ENCODE assay signal across 9 cellular contexts in the genomic region with DNA sequence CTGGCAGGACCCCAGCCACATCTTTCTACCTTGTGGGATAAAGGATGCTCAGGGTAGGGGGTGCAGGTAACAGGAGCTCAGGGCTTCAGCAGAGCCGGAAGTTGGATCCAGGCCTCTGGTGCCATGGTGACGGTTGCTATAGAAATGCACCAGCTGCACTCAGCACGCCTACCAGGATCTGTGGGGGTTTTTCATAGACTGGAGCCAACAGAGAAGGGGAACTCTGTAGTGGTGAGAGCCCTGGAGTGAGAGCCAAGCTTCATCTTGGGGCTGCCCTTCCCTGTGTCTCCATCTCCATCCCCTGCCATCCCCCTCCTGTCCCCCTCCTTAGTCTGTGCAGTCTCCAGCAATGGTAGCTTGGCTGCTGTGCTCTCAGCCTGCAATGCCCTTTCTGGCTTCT. TPM values are rescaled to one million over a fixed set of nuclear protein-coding genes. Genes with fewer than 3 reads are reported as not detected.
DNase-seq lines count a peak whose midpoint lies in the region; ATAC-seq, FAIRE-seq and TF ChIP-seq lines count a peak whose summit lies in the region.
"Had no signal": no experiment of that assay in that cellular context is flagged by ENCODE, and none has a peak within 500 bp of the region (broad histone marks: within the 10 kb centered on the region; RNA-seq: fewer than 3 reads in every experiment).

No MANE protein-coding gene starts in this region.

- no peak overlapping the region for H3K9ac ChIP-seq in astrocyte (ENCODE audit: low read length)

- FAIRE-seq in astrocyte (lab: Jason Lieb, UNC): no peak

- H3K36me3 ChIP-seq in astrocyte (ENCODE audit: insufficient read depth, low read length) (no peaks in the 10 kb centered on the region), lower lobe of right lung (no peaks in the 10 kb centered on the region)
- H3K36me3 ChIP-seq: suprapubic skin had no signal

- DNase-seq in COLO668 (lab: John Stamatoyannopoulos, UW; ENCODE audit: unreplicated experiment) (peak; percentile 79), MV-4-11 (lab: John Stamatoyannopoulos, UW) (peak; percentile 14), astrocyte (ENCODE audit: low read depth) (peak; percentile 16), progenitor cell of endocrine pancreas (ENCODE audit: low spot score, unreplicated experiment) (no peak), OCI-M2 (lab: John Stamatoyannopoulos, UW; ENCODE audit: unreplicated experiment) (no peak), lower lobe of right lung (no peak)
- no peak for DNase-seq in activated naive CD4-positive, alpha-beta T cell treated with anti-CD3 and anti-CD28 coated beads, Interleukin-2, amount 10 ng/mL, durations not matched to agents 7 days and 5 days

- no peaks in the 10 kb centered on the region for H3K36me3 Mint-ChIP-seq in astrocyte (ENCODE audit: low read depth, unreplicated experiment)
- H3K36me3 Mint-ChIP-seq in progenitor cell of endocrine pancreas (ENCODE audit: insufficient read depth): no peaks in the 10 kb centered on the region
- H3K36me3 Mint-ChIP-seq in activated naive CD4-positive, alpha-beta T cell treated with anti-CD3 and anti-CD28 coated beads, Interleukin-2, amount 10 ng/mL, durations not matched to agents 7 days and 5 days: no peaks in the 10 kb centered on the region

- H3K4me3 ChIP-seq in astrocyte (ENCODE audit: insufficient read depth, low read depth, low read length) (no peak overlapping the region), lower lobe of right lung (no peak overlapping the region)
- H3K4me3 ChIP-seq: suprapubic skin had no signal

- ATAC-seq in GM21360 (IDR thresholded peaks at IDR 0.05; ENCODE audit: unreplicated experiment) (peak; percentile 84), lower lobe of right lung (no peak)

- H3K4me1 ChIP-seq in astrocyte (ENCODE audit: insufficient read depth, low read length): peaks cover 8% of the 10 kb centered on the region
- peaks cover 6% of the 10 kb centered on the region for H3K4me1 ChIP-seq in lower lobe of right lung
- H3K4me1 ChIP-seq: suprapubic skin had no signal

- H2AFZ ChIP-seq in astrocyte (ENCODE audit: low read depth, low read length): no peak overlapping the region

- no peaks in the 10 kb centered on the region for H3K9me3 ChIP-seq in astrocyte (ENCODE audit: insufficient read depth, low read depth, low read length)
- H3K9me3 ChIP-seq in lower lobe of right lung: no peaks in the 10 kb centered on the region
- H3K9me3 ChIP-seq: suprapubic skin had no signal

- CTCF ChIA-PET in activated naive CD4-positive, alpha-beta T cell treated with anti-CD3 and anti-CD28 coated beads, Interleukin-2, amount 10 ng/mL, durations not matched to agents 7 days and 5 days (lab: Charles Lee): no interaction called here

- H3K27ac Mint-ChIP-seq in astrocyte (ENCODE audit: unreplicated experiment): peak overlapping the region; percentile 62
- peak overlapping the region; percentile 80 for H3K27ac Mint-ChIP-seq in progenitor cell of endocrine pancreas
- no peak overlapping the region for H3K27ac Mint-ChIP-seq in activated naive CD4-positive, alpha-beta T cell treated with anti-CD3 and anti-CD28 coated beads, Interleukin-2, amount 10 ng/mL, durations not matched to agents 7 days and 5 days

- no peaks in the 10 kb centered on the region for H4K20me1 ChIP-seq in astrocyte (ENCODE audit: insufficient read depth, low read length)

- H3K4me3 Mint-ChIP-seq in astrocyte (ENCODE audit: unreplicated experiment) (no peak overlapping the region), progenitor cell of endocrine pancreas (ENCODE audit: low read depth) (no peak overlapping the region)
- H3K4me3 Mint-ChIP-seq in activated naive CD4-positive, alpha-beta T cell treated with anti-CD3 and anti-CD28 coated beads, Interleukin-2, amount 10 ng/mL, durations not matched to agents 7 days and 5 days: no peak overlapping the region

- TF ChIP-seq CTCF in astrocyte (IDR thresholded peaks at IDR 0.05; ENCODE audit: insufficient read depth, low read depth, low read length) (no peak), progenitor cell of endocrine pancreas (IDR thresholded peaks at IDR 0.05; ENCODE audit: unreplicated experiment) (no peak), lower lobe of right lung (IDR thresholded peaks at IDR 0.05) (no peak)

- H3K9me3 Mint-ChIP-seq in astrocyte (ENCODE audit: unreplicated experiment): no peaks in the 10 kb centered on the region
- H3K9me3 Mint-ChIP-seq in progenitor cell of endocrine pancreas (ENCODE audit: low read depth): no peaks in the 10 kb centered on the region
- H3K9me3 Mint-ChIP-seq in activated naive CD4-positive, alpha-beta T cell treated with anti-CD3 and anti-CD28 coated beads, Interleukin-2, amount 10 ng/mL, durations not matched to agents 7 days and 5 days: no peaks in the 10 kb centered on the region

- H3K79me2 ChIP-seq in astrocyte (ENCODE audit: insufficient read depth, low read length): no peaks in the 10 kb centered on the region

- H3K4me1 Mint-ChIP-seq in astrocyte (ENCODE audit: low read depth, unreplicated experiment) (peaks cover 19% of the 10 kb centered on the region), progenitor cell of endocrine pancreas (ENCODE audit: low read depth) (peaks cover 11% of the 10 kb centered on the region)
- no peaks in the 10 kb centered on the region for H3K4me1 Mint-ChIP-seq in activated naive CD4-positive, alpha-beta T cell treated with anti-CD3 and anti-CD28 coated beads, Interleukin-2, amount 10 ng/mL, durations not matched to agents 7 days and 5 days

- no peak overlapping the region for H3K27ac ChIP-seq in astrocyte (ENCODE audit: low read depth, low read length)
- H3K27ac ChIP-seq in lower lobe of right lung: no peak overlapping the region
- H3K27ac ChIP-seq: suprapubic skin had no signal

- no peaks in the 10 kb centered on the region for H3K27me3 ChIP-seq in astrocyte (ENCODE audit: insufficient read depth, low read length)
- no peaks in the 10 kb centered on the region for H3K27me3 ChIP-seq in lower lobe of right lung (ENCODE audit: low read depth)

- intact Hi-C loops in lower lobe of right lung (cut with DNase I): no loop called here

- H3K4me2 ChIP-seq in astrocyte (ENCODE audit: low read length): no peak overlapping the region

- H3K27me3 Mint-ChIP-seq in astrocyte (ENCODE audit: low read depth, unreplicated experiment) (peaks cover 10% of the 10 kb centered on the region), progenitor cell of endocrine pancreas (peaks cover 3% of the 10 kb centered on the region)
- H3K27me3 Mint-ChIP-seq in activated naive CD4-positive, alpha-beta T cell treated with anti-CD3 and anti-CD28 coated beads, Interleukin-2, amount 10 ng/mL, durations not matched to agents 7 days and 5 days: peaks cover 4% of the 10 kb centered on the region

RNA-seq across cellular contexts. Expression of gene BOD1, which starts 27.5 kb away (rescaled TPM):
- total RNA-seq in astrocyte (66.1 and 76.8 TPM in 2 replicates), progenitor cell of endocrine pancreas (100.0 and 101 TPM in 2 replicates), lower lobe of right lung (35.0 TPM)

Comparison
In these comparisons a context has a peak if more than half of its experiments do, and no peak if none do; other contexts are left out.
1. DNase-seq: peak in COLO668 (single experiment), MV-4-11 (single experiment) and astrocyte (single experiment); none in progenitor cell of endocrine pancreas (single experiment), OCI-M2 (single experiment), activated naive CD4-positive, alpha-beta T cell treated with anti-CD3 and anti-CD28 coated beads, Interleukin-2, amount 10 ng/mL, durations not matched to agents 7 days and 5 days (single experiment) and lower lobe of right lung (single experiment).